ENCODE assay signal across 8 cellular contexts in the genomic region with DNA sequence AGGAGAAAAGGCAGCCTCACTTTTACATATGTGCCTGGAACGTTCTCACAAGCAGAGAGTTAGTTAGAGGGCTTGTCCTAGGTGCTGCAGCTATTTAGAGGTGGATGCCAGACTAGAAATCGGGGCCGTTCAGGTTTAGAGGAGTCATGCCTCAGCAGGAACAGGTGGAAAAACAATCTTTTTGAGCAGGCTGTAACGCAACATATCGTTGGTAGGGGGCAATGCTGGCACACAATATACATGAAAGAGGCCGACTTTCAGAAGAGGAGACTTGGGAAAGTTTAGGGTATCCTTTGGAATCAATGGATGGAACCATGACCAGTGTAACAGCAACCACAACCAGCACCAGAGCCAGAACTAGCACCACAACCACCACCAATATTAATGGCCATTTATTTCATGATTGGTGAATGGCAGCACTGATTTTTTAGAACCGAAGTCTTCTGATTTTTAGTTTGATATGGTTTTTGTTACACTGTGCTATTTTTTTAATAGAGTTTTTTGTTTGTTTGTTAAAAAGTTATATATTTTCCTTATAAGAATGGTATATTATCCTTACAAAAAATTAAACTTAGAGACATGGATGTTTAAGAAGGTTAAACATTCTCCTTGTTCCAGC. TPM values are rescaled to one million over a fixed set of nuclear protein-coding genes. Genes with fewer than 3 reads are reported as not detected.
DNase-seq lines count a peak whose midpoint lies in the region; ATAC-seq and TF ChIP-seq lines count a peak whose summit lies in the region.

No MANE protein-coding gene starts in this region.

- ATAC-seq in left lung (peak; percentile 44), GM19035 (IDR thresholded peaks at IDR 0.05; ENCODE audit: unreplicated experiment) (no peak)

- no peak overlapping the region for H3K4me3 ChIP-seq in left lung

- H3K27ac Mint-ChIP-seq in activated CD4-positive, alpha-beta memory T cell treated with anti-CD3 and anti-CD28 coated beads for 36 hours = no peak overlapping the region

- H3K4me1 Mint-ChIP-seq in activated CD4-positive, alpha-beta memory T cell treated with anti-CD3 and anti-CD28 coated beads for 36 hours (ENCODE audit: low read depth) = no peaks in the 10 kb centered on the region

- H3K27me3 ChIP-seq in left lung = no peaks in the 10 kb centered on the region

- H3K36me3 Mint-ChIP-seq in activated CD4-positive, alpha-beta memory T cell treated with anti-CD3 and anti-CD28 coated beads for 36 hours = no peaks in the 10 kb centered on the region

- intact Hi-C loops in left lung (cut with DNase I) = no loop called here
- intact Hi-C loops in activated CD4-positive, alpha-beta memory T cell treated with anti-CD3 and anti-CD28 coated beads for 36 hours (cut with micrococcal nuclease) = no loop called here

- no peaks in the 10 kb centered on the region for H3K36me3 ChIP-seq in left lung

- TF ChIP-seq RAD21 in Ishikawa (IDR thresholded peaks at IDR 0.05; ENCODE audit: low read depth) = peak; percentile 83

- no peak overlapping the region for H3K27ac ChIP-seq in left lung

- H3K27me3 Mint-ChIP-seq in activated CD4-positive, alpha-beta memory T cell treated with anti-CD3 and anti-CD28 coated beads for 36 hours = peaks cover 14% of the 10 kb centered on the region

- POLR2A ChIA-PET in activated CD4-positive, alpha-beta memory T cell treated with anti-CD3 and anti-CD28 coated beads for 36 hours (lab: Charles Lee) = no interaction called here

- H3K9me3 Mint-ChIP-seq in activated CD4-positive, alpha-beta memory T cell treated with anti-CD3 and anti-CD28 coated beads for 36 hours = no peaks in the 10 kb centered on the region

- no peak overlapping the region for H3K4me3 Mint-ChIP-seq in activated CD4-positive, alpha-beta memory T cell treated with anti-CD3 and anti-CD28 coated beads for 36 hours

- peak; percentile 6 for DNase-seq in EH (ENCODE audit: low read depth)
- peak; percentile 11 for DNase-seq in SKM-1 (lab: John Stamatoyannopoulos, UW; ENCODE audit: unreplicated experiment)
- DNase-seq in left lung = no peak
- DNase-seq in A172 (ENCODE audit: low spot score) = no peak
- DNase-seq in activated CD4-positive, alpha-beta memory T cell treated with anti-CD3 and anti-CD28 coated beads for 36 hours = no peak
- DNase-seq in mucosa of gallbladder (ENCODE audit: low spot score) = no peak

- H3K9me3 ChIP-seq in left lung = no peaks in the 10 kb centered on the region

- CTCF ChIA-PET in activated CD4-positive, alpha-beta memory T cell treated with anti-CD3 and anti-CD28 coated beads for 36 hours (lab: Charles Lee) = interaction anchor here (0.7 to 2.7 kb wide), 7 partner anchors 10 to 1266 kb away, joined by 3 to 14 read pairs (median 4); no protein-coding TSS in a partner anchor

- peak in 1 of 2 donors; percentile 9 for TF ChIP-seq CTCF in left lung (IDR thresholded peaks at IDR 0.05)

- TF ChIP-seq EP300 in Ishikawa (IDR thresholded peaks at IDR 0.05; ENCODE audit: borderline replicate concordance) = no peak

- no peaks in the 10 kb centered on the region for H3K4me1 ChIP-seq in left lung

TF ChIP-seq in Ishikawa, 13 proteins besides CTCF, POLR2A, EP300 and RAD21:
- no peak for TF ChIP-seq ZBTB7A (IDR thresholded peaks at IDR 0.05; ENCODE audit: low read depth)
- no peak for TF ChIP-seq CEBPB (IDR thresholded peaks at IDR 0.05)
- TF ChIP-seq TCF12 (IDR thresholded peaks at IDR 0.05; ENCODE audit: low read depth) = no peak
- no peak for TF ChIP-seq EGR1 (IDR thresholded peaks at IDR 0.05)
- TF ChIP-seq TEAD4 (IDR thresholded peaks at IDR 0.05) = no peak
- no peak for TF ChIP-seq TAF1 (IDR thresholded peaks at IDR 0.05; ENCODE audit: low read depth)
- TF ChIP-seq NFIC (IDR thresholded peaks at IDR 0.05) = no peak
- no peak for TF ChIP-seq FOXM1 (IDR thresholded peaks at IDR 0.05; ENCODE audit: borderline replicate concordance, low read depth)
- TF ChIP-seq CREB1 (IDR thresholded peaks at IDR 0.05; ENCODE audit: low read depth) = no peak
- TF ChIP-seq, protein P1, sequence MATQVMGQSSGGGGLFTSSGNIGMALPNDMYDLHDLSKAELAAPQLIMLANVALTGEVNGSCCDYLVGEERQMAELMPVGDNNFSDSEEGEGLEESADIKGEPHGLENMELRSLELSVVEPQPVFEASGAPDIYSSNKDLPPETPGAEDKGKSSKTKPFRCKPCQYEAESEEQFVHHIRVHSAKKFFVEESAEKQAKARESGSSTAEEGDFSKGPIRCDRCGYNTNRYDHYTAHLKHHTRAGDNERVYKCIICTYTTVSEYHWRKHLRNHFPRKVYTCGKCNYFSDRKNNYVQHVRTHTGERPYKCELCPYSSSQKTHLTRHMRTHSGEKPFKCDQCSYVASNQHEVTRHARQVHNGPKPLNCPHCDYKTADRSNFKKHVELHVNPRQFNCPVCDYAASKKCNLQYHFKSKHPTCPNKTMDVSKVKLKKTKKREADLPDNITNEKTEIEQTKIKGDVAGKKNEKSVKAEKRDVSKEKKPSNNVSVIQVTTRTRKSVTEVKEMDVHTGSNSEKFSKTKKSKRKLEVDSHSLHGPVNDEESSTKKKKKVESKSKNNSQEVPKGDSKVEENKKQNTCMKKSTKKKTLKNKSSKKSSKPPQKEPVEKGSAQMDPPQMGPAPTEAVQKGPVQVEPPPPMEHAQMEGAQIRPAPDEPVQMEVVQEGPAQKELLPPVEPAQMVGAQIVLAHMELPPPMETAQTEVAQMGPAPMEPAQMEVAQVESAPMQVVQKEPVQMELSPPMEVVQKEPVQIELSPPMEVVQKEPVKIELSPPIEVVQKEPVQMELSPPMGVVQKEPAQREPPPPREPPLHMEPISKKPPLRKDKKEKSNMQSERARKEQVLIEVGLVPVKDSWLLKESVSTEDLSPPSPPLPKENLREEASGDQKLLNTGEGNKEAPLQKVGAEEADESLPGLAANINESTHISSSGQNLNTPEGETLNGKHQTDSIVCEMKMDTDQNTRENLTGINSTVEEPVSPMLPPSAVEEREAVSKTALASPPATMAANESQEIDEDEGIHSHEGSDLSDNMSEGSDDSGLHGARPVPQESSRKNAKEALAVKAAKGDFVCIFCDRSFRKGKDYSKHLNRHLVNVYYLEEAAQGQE (IDR thresholded peaks at IDR 0.05; ENCODE audit: low read depth) = no peak

RNA-seq across cellular contexts. Expression of gene PAQR3, which starts 14.9 kb away (rescaled TPM):
- total RNA-seq in left lung = 10 to 100 TPM; 12.5 to 12.9 TPM
- total RNA-seq in A172 (2014; rRNA removed; shearing (Covaris generic)) = 26.2 and 33.0 TPM in 2 replicates
- 10 to 100 TPM in 1 of 2 experiments, 1 to 10 TPM in 1; 6.9 to 10.2 TPM for total RNA-seq in activated CD4-positive, alpha-beta memory T cell treated with anti-CD3 and anti-CD28 coated beads for 36 hours
- 18.9 TPM for total RNA-seq in mucosa of gallbladder

Comparison
In these comparisons a context has a peak if more than half of its experiments do, and no peak if none do; other contexts are left out.
1. DNase-seq: peak in EH (single experiment) and SKM-1 (single experiment); none in left lung (0 of 2), A172 (single experiment), activated CD4-positive, alpha-beta memory T cell treated with anti-CD3 and anti-CD28 coated beads for 36 hours (single experiment) and mucosa of gallbladder (single experiment).